ENCODE assay signal across 1 cellular context in the genomic region with DNA sequence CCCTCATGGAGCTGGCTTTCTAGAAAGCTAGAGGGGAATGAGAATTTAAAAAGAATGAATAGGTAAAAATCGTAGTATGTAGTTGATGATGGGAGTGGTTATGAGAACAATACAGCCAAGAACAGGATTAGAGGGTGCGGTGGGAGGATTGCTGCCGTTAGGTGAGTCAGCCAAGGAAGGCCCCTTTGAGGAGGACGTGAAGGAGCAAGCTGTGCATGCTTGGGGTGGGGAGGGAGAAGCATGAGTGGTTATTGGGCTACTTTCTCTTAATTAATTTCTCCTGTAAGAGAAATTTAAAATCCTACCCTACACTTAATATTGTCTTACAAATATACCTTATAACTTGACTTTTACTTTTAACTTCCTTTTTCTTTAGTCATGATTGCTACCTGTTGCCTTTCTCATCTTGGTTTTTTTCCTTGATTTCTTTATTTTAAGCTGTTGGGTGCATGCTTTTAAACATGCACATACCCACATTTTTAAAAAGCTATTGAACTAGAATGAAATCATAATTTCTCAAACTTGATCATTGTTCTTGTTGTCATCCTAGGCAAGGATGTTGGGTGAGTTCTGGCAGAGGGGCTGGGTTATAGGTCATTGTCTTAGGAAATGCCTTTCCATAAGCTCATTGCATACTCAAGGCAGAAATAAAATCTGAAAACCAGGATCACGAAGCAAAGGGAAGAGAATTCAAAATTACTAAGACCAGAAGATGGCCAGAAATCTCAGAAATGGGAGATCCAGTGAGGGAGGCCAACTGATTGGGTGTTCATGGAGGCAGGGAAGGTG.
TF ChIP-seq lines count a peak whose summit lies in the region.

No MANE protein-coding gene starts in this region.

TF ChIP-seq in GM23338, 12 proteins besides CTCF, POLR2A, EP300 and RAD21 (continued from another document):
- TF ChIP-seq, protein P1, sequence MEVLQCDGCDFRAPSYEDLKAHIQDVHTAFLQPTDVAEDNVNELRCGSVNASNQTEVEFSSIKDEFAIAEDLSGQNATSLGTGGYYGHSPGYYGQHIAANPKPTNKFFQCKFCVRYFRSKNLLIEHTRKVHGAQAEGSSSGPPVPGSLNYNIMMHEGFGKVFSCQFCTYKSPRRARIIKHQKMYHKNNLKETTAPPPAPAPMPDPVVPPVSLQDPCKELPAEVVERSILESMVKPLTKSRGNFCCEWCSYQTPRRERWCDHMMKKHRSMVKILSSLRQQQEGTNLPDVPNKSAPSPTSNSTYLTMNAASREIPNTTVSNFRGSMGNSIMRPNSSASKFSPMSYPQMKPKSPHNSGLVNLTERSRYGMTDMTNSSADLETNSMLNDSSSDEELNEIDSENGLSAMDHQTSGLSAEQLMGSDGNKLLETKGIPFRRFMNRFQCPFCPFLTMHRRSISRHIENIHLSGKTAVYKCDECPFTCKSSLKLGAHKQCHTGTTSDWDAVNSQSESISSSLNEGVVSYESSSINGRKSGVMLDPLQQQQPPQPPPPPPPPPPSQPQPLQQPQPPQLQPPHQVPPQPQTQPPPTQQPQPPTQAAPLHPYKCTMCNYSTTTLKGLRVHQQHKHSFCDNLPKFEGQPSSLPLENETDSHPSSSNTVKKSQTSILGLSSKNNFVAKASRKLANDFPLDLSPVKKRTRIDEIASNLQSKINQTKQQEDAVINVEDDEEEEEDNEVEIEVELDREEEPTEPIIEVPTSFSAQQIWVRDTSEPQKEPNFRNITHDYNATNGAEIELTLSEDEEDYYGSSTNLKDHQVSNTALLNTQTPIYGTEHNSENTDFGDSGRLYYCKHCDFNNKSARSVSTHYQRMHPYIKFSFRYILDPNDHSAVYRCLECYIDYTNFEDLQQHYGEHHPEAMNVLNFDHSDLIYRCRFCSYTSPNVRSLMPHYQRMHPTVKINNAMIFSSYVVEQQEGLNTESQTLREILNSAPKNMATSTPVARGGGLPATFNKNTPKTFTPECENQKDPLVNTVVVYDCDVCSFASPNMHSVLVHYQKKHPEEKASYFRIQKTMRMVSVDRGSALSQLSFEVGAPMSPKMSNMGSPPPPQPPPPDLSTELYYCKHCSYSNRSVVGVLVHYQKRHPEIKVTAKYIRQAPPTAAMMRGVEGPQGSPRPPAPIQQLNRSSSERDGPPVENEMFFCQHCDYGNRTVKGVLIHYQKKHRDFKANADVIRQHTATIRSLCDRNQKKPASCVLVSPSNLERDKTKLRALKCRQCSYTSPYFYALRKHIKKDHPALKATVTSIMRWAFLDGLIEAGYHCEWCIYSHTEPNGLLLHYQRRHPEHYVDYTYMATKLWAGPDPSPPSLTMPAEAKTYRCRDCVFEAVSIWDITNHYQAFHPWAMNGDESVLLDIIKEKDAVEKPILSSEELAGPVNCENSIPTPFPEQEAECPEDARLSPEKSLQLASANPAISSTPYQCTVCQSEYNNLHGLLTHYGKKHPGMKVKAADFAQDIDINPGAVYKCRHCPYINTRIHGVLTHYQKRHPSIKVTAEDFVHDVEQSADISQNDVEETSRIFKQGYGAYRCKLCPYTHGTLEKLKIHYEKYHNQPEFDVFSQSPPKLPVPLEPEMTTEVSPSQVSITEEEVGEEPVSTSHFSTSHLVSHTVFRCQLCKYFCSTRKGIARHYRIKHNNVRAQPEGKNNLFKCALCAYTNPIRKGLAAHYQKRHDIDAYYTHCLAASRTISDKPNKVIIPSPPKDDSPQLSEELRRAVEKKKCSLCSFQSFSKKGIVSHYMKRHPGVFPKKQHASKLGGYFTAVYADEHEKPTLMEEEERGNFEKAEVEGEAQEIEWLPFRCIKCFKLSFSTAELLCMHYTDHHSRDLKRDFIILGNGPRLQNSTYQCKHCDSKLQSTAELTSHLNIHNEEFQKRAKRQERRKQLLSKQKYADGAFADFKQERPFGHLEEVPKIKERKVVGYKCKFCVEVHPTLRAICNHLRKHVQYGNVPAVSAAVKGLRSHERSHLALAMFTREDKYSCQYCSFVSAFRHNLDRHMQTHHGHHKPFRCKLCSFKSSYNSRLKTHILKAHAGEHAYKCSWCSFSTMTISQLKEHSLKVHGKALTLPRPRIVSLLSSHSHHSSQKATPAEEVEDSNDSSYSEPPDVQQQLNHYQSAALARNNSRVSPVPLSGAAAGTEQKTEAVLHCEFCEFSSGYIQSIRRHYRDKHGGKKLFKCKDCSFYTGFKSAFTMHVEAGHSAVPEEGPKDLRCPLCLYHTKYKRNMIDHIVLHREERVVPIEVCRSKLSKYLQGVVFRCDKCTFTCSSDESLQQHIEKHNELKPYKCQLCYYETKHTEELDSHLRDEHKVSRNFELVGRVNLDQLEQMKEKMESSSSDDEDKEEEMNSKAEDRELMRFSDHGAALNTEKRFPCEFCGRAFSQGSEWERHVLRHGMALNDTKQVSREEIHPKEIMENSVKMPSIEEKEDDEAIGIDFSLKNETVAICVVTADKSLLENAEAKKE (CRISPR knock-in tag; IDR thresholded peaks at IDR 0.05) = no peak
- no peak for TF ChIP-seq CREB1 (CRISPR knock-in tag; IDR thresholded peaks at IDR 0.05; ENCODE audit: low read depth)
- no peak for TF ChIP-seq EZH2 (IDR thresholded peaks at IDR 0.05; ENCODE audit: low read depth, unreplicated experiment)
